29 cellular contexts compared by ENCODE assay signal in the genomic region with DNA sequence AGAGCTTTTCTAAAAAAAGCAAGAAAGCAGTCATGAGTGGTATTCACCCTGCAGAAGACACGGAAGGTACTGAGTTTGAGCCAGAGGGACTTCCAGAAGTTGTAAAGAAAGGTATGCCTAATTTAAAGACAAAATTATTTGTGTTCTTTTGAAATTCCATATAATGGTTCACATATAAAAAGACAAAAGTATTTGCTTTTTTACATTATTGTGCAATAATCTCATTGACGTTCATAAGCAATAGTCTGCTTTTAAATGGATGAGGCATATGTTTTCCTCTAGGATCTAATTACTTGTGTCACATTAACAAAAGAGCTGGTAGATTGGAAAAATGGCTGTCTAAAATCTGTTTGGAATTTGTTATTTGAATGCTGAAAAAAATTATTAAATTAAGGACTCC.
"Had no signal": no experiment of that assay in that cellular context is flagged by ENCODE, and none has a peak within 500 bp of the region (broad histone marks: within the 10 kb centered on the region; RNA-seq: fewer than 3 reads in every experiment).

No MANE protein-coding gene starts in this region.

- H3K27me3 ChIP-seq: ascending aorta, breast epithelium had no signal

- H3K4me1 ChIP-seq: ascending aorta had no signal

- ATAC-seq: activated CD4-positive, alpha-beta T cell treated with anti-CD3 and anti-CD28 coated beads for 36 hours; activated CD8-positive, alpha-beta memory T cell treated with anti-CD3 and anti-CD28 coated beads, Interleukin-2, amount 10 ng/mL, durations not matched to agents 7 days and 5 days; activated CD8-positive, alpha-beta T cell treated with anti-CD3 and anti-CD28 coated beads, Interleukin-2, amount 10 ng/mL, durations not matched to agents 7 days and 5 days; activated naive CD8-positive, alpha-beta T cell treated with anti-CD3 and anti-CD28 coated beads, Interleukin-2, amount 50 U/mL, for 24 hours had no signal

- H3K9me3 ChIP-seq: ascending aorta, breast epithelium had no signal

- FAIRE-seq: TTC549 had no signal

- H3K4me3 ChIP-seq: ascending aorta, breast epithelium had no signal

- H3K27ac ChIP-seq: ascending aorta, breast epithelium, VCaP had no signal

- DNase-seq: activated B cell treated with CpG ODN at 0.5 μM for 24 hours; activated CD4-positive, alpha-beta memory T cell treated with anti-CD3 and anti-CD28 coated beads, Interleukin-2, amount 10 ng/mL, durations not matched to agents 7 days and 5 days; activated CD4-positive, alpha-beta T cell treated with anti-CD3 and anti-CD28 coated beads for 1 hour; activated CD4-positive, alpha-beta T cell treated with anti-CD3 and anti-CD28 coated beads for 36 hours; activated CD4-positive, alpha-beta T cell treated with anti-CD3 and anti-CD28 coated beads for 48 hours; activated CD4-positive, alpha-beta T cell treated with anti-CD3 and anti-CD28 coated beads, Interleukin-2, amount 10 ng/mL, durations not matched to agents 7 days and 5 days; activated CD4-positive, alpha-beta T cell treated with anti-CD3 and anti-CD28 coated beads, Interleukin-2, amount 50 U/mL, for 48 hours; activated CD8-positive, alpha-beta memory T cell treated with anti-CD3 and anti-CD28 coated beads for 24 hours; activated CD8-positive, alpha-beta memory T cell treated with anti-CD3 and anti-CD28 coated beads, Interleukin-2, amount 10 ng/mL, durations not matched to agents 7 days and 5 days; activated CD8-positive, alpha-beta memory T cell treated with anti-CD3 and anti-CD28 coated beads, Interleukin-2, amount 50 U/mL, for 48 hours; activated CD8-positive, alpha-beta T cell treated with anti-CD3 and anti-CD28 coated beads, Interleukin-2, amount 10 ng/mL, durations not matched to agents 7 days and 5 days; activated effector memory CD4-positive, alpha-beta T cell treated with Interleukin-2 at 50 U/mL for 16 hours; activated gamma-delta T cell; activated naive CD4-positive, alpha-beta T cell treated with anti-CD3 and anti-CD28 coated beads, Interleukin-2, amount 10 ng/mL, durations not matched to agents 7 days and 5 days; activated naive CD4-positive, alpha-beta T cell treated with Interleukin-2 at 50 U/mL for 16 hours; activated naive CD8-positive, alpha-beta T cell treated with anti-CD3 and anti-CD28 coated beads, Interleukin-2, amount 10 ng/mL, durations not matched to agents 7 days and 5 days; activated naive CD8-positive, alpha-beta T cell treated with anti-CD3 and anti-CD28 coated beads, Interleukin-2, amount 50 U/mL, for 24 hours; activated T-cell treated with anti-CD3 and anti-CD28 coated beads, Interleukin-2, amount 50 U/mL, for 24 hours; activated T-cell treated with anti-CD3 and anti-CD28 coated beads, Interleukin-2, amount 50 U/mL, for 48 hours; amygdala; anterior cingulate cortex; central memory CD4-positive, alpha-beta T cell; T-helper 1 cell; T-helper 2 cell; T-helper 9 cell had no signal

- H3K36me3 ChIP-seq: ascending aorta, breast epithelium had no signal
